ENCODE assay signal across 8 cellular contexts in the genomic region with DNA sequence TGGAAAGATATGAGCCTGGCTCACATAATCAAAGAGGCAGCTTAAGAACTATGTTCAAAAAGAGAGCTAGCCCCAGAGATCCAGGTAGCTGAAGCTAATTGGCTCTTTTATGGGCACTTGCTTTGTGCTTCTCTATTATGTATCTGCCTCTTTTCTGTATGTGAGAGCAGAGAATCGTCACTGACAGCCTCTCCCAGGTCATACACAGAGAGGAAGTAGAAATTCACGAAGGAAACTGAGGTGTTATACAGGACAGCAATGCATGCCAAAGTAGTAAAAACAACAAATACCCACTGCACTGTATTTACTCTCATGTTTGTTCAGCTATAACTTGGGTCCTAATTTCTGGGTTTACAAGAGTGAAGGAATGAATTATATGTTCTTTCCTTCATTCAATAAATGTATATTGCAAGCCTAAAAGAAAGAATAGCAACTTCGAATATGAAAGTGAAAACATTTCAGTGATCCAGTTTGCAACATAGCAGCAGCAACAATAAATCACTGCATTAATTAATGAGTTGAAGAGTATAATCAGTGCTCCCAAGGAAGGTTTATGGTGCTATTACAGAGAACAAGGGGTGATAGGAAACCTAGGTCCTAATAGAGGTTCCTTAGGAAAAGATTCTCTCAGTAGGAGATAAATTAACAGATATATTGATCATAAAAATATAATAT. TPM values are rescaled to one million over a fixed set of nuclear protein-coding genes. Genes with fewer than 3 reads are reported as not detected.
DNase-seq lines count a peak whose midpoint lies in the region; ATAC-seq and TF ChIP-seq lines count a peak whose summit lies in the region.

No MANE protein-coding gene starts in this region.

- peak overlapping the region; percentile 12 for H3K4me3 ChIP-seq in epithelial cell of proximal tubule (ENCODE audit: low read depth, low read length)

- no peak for TF ChIP-seq CTCF in epithelial cell of proximal tubule (conservative IDR thresholded peaks at IDR 0.05; ENCODE audit: low read depth, low read length)

- peak; percentile 74 for ATAC-seq in GM18511 (IDR thresholded peaks at IDR 0.05; ENCODE audit: unreplicated experiment)
- ATAC-seq in GM21390 (IDR thresholded peaks at IDR 0.05; ENCODE audit: unreplicated experiment) = peak; percentile 81
- peak; percentile 74 for ATAC-seq in HG03439 (IDR thresholded peaks at IDR 0.05; ENCODE audit: unreplicated experiment)

- no peak for DNase-seq in epithelial cell of proximal tubule (ENCODE audit: low read depth)
- no peak for DNase-seq in KG1 (lab: John Stamatoyannopoulos, UW)
- no peak for DNase-seq in NCI-H1694 treated with DMSO at 0.1 percent for 48 hours (lab: John Stamatoyannopoulos, UW)
- no peak for DNase-seq in NCI-H748 (lab: John Stamatoyannopoulos, UW; ENCODE audit: unreplicated experiment)
- DNase-seq in globus pallidus (ENCODE audit: low spot score) = no peak

RNA-seq across cellular contexts. Expression of a gene that starts 47.1 kb away (rescaled TPM):
- total RNA-seq in epithelial cell of proximal tubule = 13.1 and 20.5 TPM in 2 replicates
